In genomic region chr7:141290365-141290764, GRCh38 we compare ENCODE assay signal across 31 cellular contexts.
"Had no signal": no experiment of that assay in that cellular context is flagged by ENCODE, and none has a peak within 500 bp of the region (broad histone marks: within the 10 kb centered on the region; RNA-seq: fewer than 3 reads in every experiment).

No MANE protein-coding gene starts in this region.

- H3K9me3 Mint-ChIP-seq: immature natural killer cell; mesothelial cell of epicardium; natural killer cell; nephron progenitor cell; neural progenitor cell; stimulated activated naive B cell treated with anti-CD40 and anti-IgM and Interleukin-4, amounts not matched to agents 10 μg/mL and 1 μg/mL and 100 μg/mL, for 72 hours had no signal

- H3K27ac ChIP-seq: left lung, neural progenitor cell, neutrophil, ovary, prostate gland, skin epidermis, stomach, testis, thyroid gland, transverse colon, upper lobe of left lung, vagina had no signal

- H3K4me1 ChIP-seq: left lung, prostate gland, stomach, testis, transverse colon, upper lobe of left lung, vagina had no signal

- H3K9ac ChIP-seq: neural progenitor cell had no signal

- DNase-seq: immature natural killer cell; kidney; left colon; left lung; mesendoderm; naive B cell; natural killer cell; nephron progenitor cell; occipital lobe; ovary; retina; stimulated activated CD4-positive, alpha-beta T cell treated with anti-CD3 and anti-CD28 coated beads, Interleukin-12 subunit alpha, Interleukin-12 subunit beta, amount 100 ng/mL, for 4 hours; stimulated activated CD4-positive, alpha-beta T cell treated with anti-CD3 and anti-CD28 coated beads, Interleukin-15, amount 100 ng/mL, for 24 hours; stimulated activated CD4-positive, alpha-beta T cell treated with anti-CD3 and anti-CD28 coated beads, Interleukin-2, amount 100 ng/mL, for 24 hours; stimulated activated CD4-positive, alpha-beta T cell treated with anti-CD3 and anti-CD28 coated beads, Interleukin-4, amount 100 ng/mL, for 1 hour; stimulated activated naive B cell treated with anti-CD40 and anti-IgM and Interleukin-4, amounts not matched to agents 10 μg/mL and 1 μg/mL and 100 μg/mL, for 72 hours; stimulated activated naive CD8-positive, alpha-beta T cell treated with anti-CD3 and anti-CD28 coated beads, Interleukin-15, Interleukin-2, amounts not matched to agents 100 U/mL and 50 U/mL, for 24 hours; stomach; testis; thyroid gland; transverse colon; upper lobe of left lung had no signal

- H3K36me3 Mint-ChIP-seq: immature natural killer cell; mesothelial cell of epicardium; natural killer cell; neural progenitor cell; stimulated activated naive B cell treated with anti-CD40 and anti-IgM and Interleukin-4, amounts not matched to agents 10 μg/mL and 1 μg/mL and 100 μg/mL, for 72 hours had no signal

- H3K36me3 ChIP-seq: left lung, neural progenitor cell, neutrophil, ovary, prostate gland, stomach, thyroid gland, transverse colon, upper lobe of left lung, vagina had no signal

- H3K27ac Mint-ChIP-seq: immature natural killer cell; mesothelial cell of epicardium; naive B cell; natural killer cell; nephron progenitor cell; neural progenitor cell; stimulated activated naive B cell treated with anti-CD40 and anti-IgM and Interleukin-4, amounts not matched to agents 10 μg/mL and 1 μg/mL and 100 μg/mL, for 72 hours had no signal

- ATAC-seq: left colon; left lung; natural killer cell; sciatic nerve; stimulated activated naive B cell treated with anti-CD40 and anti-IgM and Interleukin-4, amounts not matched to agents 10 μg/mL and 1 μg/mL and 100 μg/mL, for 72 hours; stimulated activated naive CD8-positive, alpha-beta T cell treated with anti-CD3 and anti-CD28 coated beads, Interleukin-15, Interleukin-2, amounts not matched to agents 100 U/mL and 50 U/mL, for 24 hours had no signal

- H3K4me1 Mint-ChIP-seq: mesothelial cell of epicardium; stimulated activated naive B cell treated with anti-CD40 and anti-IgM and Interleukin-4, amounts not matched to agents 10 μg/mL and 1 μg/mL and 100 μg/mL, for 72 hours had no signal

- FAIRE-seq: islet of Langerhans, kidney had no signal

- H2AFZ ChIP-seq: neural progenitor cell had no signal

- H3K4me3 Mint-ChIP-seq: immature natural killer cell; mesothelial cell of epicardium; natural killer cell; nephron progenitor cell; neural progenitor cell; stimulated activated naive B cell treated with anti-CD40 and anti-IgM and Interleukin-4, amounts not matched to agents 10 μg/mL and 1 μg/mL and 100 μg/mL, for 72 hours had no signal

- H3K9me3 ChIP-seq: left lung, neutrophil, ovary, prostate gland, stomach, testis, thyroid gland, transverse colon, upper lobe of left lung, vagina had no signal

- H3K4me2 ChIP-seq: neural progenitor cell had no signal

- H3K27me3 ChIP-seq: left lung, neural progenitor cell, neutrophil, ovary, stomach, testis, thyroid gland, transverse colon, upper lobe of left lung, vagina had no signal

- H3K4me3 ChIP-seq: left lung, lung, neural progenitor cell, ovary, prostate gland, skin epidermis, stomach, testis, thyroid gland, transverse colon, upper lobe of left lung, vagina had no signal
